ENCODE assay signal across 1 cellular context in the genomic region with DNA sequence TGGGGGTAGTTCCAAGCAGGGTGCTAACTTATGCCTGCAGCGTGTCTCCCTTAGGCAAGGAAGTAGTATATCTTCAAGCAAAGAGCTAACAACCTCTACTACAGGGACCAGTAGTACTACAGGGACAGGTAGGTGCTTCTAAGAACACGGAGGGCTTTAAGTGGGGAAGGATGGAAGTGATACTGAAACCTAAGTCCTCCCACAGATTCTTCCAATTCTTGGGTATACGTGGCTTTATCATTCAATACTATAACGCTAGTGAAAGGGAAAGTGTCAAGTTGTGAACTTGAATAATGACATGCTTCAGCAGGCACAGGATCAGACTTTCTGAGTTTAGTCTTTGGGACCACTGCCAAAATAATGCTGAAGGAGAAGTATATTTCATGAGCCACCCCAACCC.
TF ChIP-seq lines count a peak whose summit lies in the region.

No MANE protein-coding gene starts in this region.

TF ChIP-seq in GM12878, 131 proteins besides CTCF, POLR2A, EP300 and RAD21 (continued from another document):
- TF ChIP-seq, protein P1, sequence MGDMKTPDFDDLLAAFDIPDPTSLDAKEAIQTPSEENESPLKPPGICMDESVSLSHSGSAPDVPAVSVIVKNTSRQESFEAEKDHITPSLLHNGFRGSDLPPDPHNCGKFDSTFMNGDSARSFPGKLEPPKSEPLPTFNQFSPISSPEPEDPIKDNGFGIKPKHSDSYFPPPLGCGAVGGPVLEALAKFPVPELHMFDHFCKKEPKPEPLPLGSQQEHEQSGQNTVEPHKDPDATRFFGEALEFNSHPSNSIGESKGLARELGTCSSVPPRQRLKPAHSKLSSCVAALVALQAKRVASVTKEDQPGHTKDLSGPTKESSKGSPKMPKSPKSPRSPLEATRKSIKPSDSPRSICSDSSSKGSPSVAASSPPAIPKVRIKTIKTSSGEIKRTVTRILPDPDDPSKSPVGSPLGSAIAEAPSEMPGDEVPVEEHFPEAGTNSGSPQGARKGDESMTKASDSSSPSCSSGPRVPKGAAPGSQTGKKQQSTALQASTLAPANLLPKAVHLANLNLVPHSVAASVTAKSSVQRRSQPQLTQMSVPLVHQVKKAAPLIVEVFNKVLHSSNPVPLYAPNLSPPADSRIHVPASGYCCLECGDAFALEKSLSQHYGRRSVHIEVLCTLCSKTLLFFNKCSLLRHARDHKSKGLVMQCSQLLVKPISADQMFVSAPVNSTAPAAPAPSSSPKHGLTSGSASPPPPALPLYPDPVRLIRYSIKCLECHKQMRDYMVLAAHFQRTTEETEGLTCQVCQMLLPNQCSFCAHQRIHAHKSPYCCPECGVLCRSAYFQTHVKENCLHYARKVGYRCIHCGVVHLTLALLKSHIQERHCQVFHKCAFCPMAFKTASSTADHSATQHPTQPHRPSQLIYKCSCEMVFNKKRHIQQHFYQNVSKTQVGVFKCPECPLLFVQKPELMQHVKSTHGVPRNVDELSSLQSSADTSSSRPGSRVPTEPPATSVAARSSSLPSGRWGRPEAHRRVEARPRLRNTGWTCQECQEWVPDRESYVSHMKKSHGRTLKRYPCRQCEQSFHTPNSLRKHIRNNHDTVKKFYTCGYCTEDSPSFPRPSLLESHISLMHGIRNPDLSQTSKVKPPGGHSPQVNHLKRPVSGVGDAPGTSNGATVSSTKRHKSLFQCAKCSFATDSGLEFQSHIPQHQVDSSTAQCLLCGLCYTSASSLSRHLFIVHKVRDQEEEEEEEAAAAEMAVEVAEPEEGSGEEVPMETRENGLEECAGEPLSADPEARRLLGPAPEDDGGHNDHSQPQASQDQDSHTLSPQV (IDR thresholded peaks at IDR 0.05): no peak
- TF ChIP-seq NR2C2 (IDR thresholded peaks at IDR 0.05; ENCODE audit: borderline replicate concordance, control insufficient read depth, insufficient read length, low read depth) (no peak), TCF12 (IDR thresholded peaks at IDR 0.05; ENCODE audit: low read depth, low read length) (no peak), BACH1 (IDR thresholded peaks at IDR 0.05; ENCODE audit: borderline replicate concordance) (no peak), SRF (IDR thresholded peaks at IDR 0.05; ENCODE audit: low read depth in 2 of 2, low read length in 2 of 2) (no peak), ATF7 (IDR thresholded peaks at IDR 0.05; ENCODE audit: low read depth) (no peak)
